Comparison of ENCODE assay signal across 8 cellular contexts in the genomic region with DNA sequence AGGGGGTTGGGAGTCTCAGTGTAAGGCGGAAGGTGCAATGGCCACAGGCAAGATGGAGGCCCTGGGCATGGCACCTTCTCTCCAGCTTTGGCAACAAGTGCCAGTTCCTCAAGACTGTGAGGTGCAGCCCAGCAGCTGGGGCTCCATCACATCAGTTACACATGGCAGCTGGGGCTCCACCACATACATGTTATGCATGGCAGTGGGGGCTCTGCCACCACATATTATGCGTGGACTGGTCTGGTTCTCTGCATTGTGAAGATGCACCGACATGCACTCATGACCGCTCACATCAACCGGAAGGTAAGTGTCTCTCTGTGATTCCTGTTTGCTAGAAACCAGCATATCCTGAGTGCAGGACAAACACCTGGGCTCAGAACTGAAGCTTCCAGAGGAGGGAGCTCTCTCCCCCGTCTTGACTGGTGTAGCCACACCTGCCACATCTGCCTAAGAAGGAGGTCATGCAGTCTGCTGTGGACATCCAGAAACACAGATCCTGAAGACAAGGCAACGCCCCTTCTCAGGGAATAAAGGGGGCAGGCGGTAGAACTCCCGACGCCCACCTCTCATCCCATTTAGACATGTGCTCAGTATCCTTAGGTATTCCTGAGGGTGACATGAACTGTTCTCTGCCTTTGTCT.
DNase-seq lines count a peak whose midpoint lies in the region; ATAC-seq, FAIRE-seq and TF ChIP-seq lines count a peak whose summit lies in the region.

No MANE protein-coding gene starts in this region.

- DNase-seq in ACHN, result peak; percentile 17
- DNase-seq in HT1080 (ENCODE audit: low read depth), result peak; percentile 34
- peak; percentile 51 for DNase-seq in WTC11 (ENCODE audit: low spot score)
- peak; percentile 12 for DNase-seq in kidney glomerular epithelial cell (lab: John Stamatoyannopoulos, UW)
- no peak for DNase-seq in D721Med (ENCODE audit: insufficient read length, low spot score)
- DNase-seq in activated T-cell treated with anti-CD3 and anti-CD28 coated beads, Interleukin-2, amount 50 U/mL, for 1 hour, result no peak
- DNase-seq in cerebellar nuclear complex (lab: John Stamatoyannopoulos, UW), result no peak

- POLR2A ChIA-PET in WTC11 (lab: Charles Lee), result interaction anchor here (0.6 to 1.8 kb wide), 3 partner anchors 151 to 336 kb away, joined by 3 to 7 read pairs (median 6); no protein-coding TSS in a partner anchor

- TF ChIP-seq CTCF in WTC11 (IDR thresholded peaks at IDR 0.05), result no peak
- no peak for TF ChIP-seq CTCF in D721Med (IDR thresholded peaks at IDR 0.05; ENCODE audit: insufficient read depth, missing control alignments)

- CTCF ChIA-PET in WTC11 (lab: Charles Lee), result interaction anchor here (0.6 to 5.4 kb wide), 104 partner anchors 9 to 821 kb away, joined by 3 to 207 read pairs (median 5); a partner anchor contains a TSS

- no peak for FAIRE-seq in D721Med (lab: Jason Lieb, UNC)

- peak overlapping the region; percentile 30; the same call in 1 of the 2 replicates for H3K4me3 Mint-ChIP-seq in WTC11

- in situ Hi-C loops in ACHN (cut with HindIII; ENCODE audit: low pct_ligation_motif_present, low pct_unique_long_range_greater_than_20kb, low sequenced_read_pairs), result loop anchor here (25.0 kb wide), 1 partner anchor 150 kb away; a partner anchor contains a TSS

- peaks cover 17% of the 10 kb centered on the region for H3K4me1 Mint-ChIP-seq in WTC11

- peak; percentile 83 for ATAC-seq in WTC11
- ATAC-seq in HG03565 (IDR thresholded peaks at IDR 0.05; ENCODE audit: unreplicated experiment), result no peak

- peaks cover 16% of the 10 kb centered on the region for H3K9me3 Mint-ChIP-seq in WTC11

- H3K27ac Mint-ChIP-seq in WTC11, result no peak overlapping the region

- peaks cover 15% of the 10 kb centered on the region for H3K36me3 Mint-ChIP-seq in WTC11

- H3K27me3 Mint-ChIP-seq in WTC11 (ENCODE audit: low read depth), result peaks cover 6% of the 10 kb centered on the region

TF ChIP-seq in WTC11, 78 proteins besides CTCF, POLR2A, EP300 and RAD21:
- TF ChIP-seq, protein P1, sequence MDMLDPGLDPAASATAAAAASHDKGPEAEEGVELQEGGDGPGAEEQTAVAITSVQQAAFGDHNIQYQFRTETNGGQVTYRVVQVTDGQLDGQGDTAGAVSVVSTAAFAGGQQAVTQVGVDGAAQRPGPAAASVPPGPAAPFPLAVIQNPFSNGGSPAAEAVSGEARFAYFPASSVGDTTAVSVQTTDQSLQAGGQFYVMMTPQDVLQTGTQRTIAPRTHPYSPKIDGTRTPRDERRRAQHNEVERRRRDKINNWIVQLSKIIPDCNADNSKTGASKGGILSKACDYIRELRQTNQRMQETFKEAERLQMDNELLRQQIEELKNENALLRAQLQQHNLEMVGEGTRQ (CRISPR knock-in tag; IDR thresholded peaks at IDR 0.05), result 0 out of 2 replicates have a peak, but pooled peaks have one; percentile 15
- TF ChIP-seq MXD4 (CRISPR knock-in tag; IDR thresholded peaks at IDR 0.05; ENCODE audit: borderline replicate concordance), result no peak

Comparison
In these comparisons a context has a peak if more than half of its experiments do, and no peak if none do; other contexts are left out.
1. DNase-seq: peak in ACHN (single experiment), HT1080 (single experiment), WTC11 (single experiment) and kidney glomerular epithelial cell (single experiment); none in D721Med (single experiment), activated T-cell treated with anti-CD3 and anti-CD28 coated beads, Interleukin-2, amount 50 U/mL, for 1 hour (single experiment) and cerebellar nuclear complex (0 of 2).